ENCODE assay signal across 1 cellular context in the genomic region with DNA sequence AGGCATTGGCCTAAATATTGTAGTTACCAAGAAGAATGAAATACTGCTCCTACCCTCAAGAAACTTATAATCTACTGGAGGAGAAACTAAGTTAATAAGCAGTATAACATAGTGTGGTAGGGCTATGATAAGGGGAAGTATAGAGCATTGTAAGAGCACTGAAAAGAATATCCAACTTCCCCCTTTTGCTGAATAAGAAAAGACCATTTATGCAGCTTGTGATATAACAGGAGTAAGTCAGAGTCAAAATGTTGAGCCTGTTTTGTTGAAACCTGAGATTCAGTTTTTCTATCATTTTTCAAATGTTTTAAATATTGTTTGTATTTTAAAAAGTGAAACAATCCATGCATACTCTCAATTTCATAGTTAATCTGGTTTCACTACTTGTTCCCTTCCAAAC.
TF ChIP-seq lines count a peak whose summit lies in the region.

No MANE protein-coding gene starts in this region.

TF ChIP-seq in GM23338, 12 proteins besides CTCF, POLR2A, EP300 and RAD21 (continued from another document):
- TF ChIP-seq, protein P1, sequence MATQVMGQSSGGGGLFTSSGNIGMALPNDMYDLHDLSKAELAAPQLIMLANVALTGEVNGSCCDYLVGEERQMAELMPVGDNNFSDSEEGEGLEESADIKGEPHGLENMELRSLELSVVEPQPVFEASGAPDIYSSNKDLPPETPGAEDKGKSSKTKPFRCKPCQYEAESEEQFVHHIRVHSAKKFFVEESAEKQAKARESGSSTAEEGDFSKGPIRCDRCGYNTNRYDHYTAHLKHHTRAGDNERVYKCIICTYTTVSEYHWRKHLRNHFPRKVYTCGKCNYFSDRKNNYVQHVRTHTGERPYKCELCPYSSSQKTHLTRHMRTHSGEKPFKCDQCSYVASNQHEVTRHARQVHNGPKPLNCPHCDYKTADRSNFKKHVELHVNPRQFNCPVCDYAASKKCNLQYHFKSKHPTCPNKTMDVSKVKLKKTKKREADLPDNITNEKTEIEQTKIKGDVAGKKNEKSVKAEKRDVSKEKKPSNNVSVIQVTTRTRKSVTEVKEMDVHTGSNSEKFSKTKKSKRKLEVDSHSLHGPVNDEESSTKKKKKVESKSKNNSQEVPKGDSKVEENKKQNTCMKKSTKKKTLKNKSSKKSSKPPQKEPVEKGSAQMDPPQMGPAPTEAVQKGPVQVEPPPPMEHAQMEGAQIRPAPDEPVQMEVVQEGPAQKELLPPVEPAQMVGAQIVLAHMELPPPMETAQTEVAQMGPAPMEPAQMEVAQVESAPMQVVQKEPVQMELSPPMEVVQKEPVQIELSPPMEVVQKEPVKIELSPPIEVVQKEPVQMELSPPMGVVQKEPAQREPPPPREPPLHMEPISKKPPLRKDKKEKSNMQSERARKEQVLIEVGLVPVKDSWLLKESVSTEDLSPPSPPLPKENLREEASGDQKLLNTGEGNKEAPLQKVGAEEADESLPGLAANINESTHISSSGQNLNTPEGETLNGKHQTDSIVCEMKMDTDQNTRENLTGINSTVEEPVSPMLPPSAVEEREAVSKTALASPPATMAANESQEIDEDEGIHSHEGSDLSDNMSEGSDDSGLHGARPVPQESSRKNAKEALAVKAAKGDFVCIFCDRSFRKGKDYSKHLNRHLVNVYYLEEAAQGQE (IDR thresholded peaks at IDR 0.05; ENCODE audit: unreplicated experiment): no peak
- TF ChIP-seq JUNB (IDR thresholded peaks at IDR 0.05; ENCODE audit: unreplicated experiment) (no peak), POLR2AphosphoS5 (IDR thresholded peaks at IDR 0.05; ENCODE audit: low read depth) (no peak), CREB1 (CRISPR knock-in tag; IDR thresholded peaks at IDR 0.05; ENCODE audit: low read depth) (no peak), NANOG (IDR thresholded peaks at IDR 0.05; ENCODE audit: borderline replicate concordance) (no peak)
